17 cellular contexts compared by ENCODE assay signal in genomic region chr21:34970566-34970965, GRCh38.
"Had no signal": no experiment of that assay in that cellular context is flagged by ENCODE, and none has a peak within 500 bp of the region (broad histone marks: within the 10 kb centered on the region; RNA-seq: fewer than 3 reads in every experiment).

No MANE protein-coding gene starts in this region.

- H3K36me3 Mint-ChIP-seq: WTC11 had no signal

- ATAC-seq: natural killer cell treated with Interleukin-12 subunit alpha and Interleukin-12 subunit beta and Interleukin-15 and Interleukin-18, amount 100 ng/mL, for 72 hours; stimulated activated naive CD8-positive, alpha-beta T cell treated with anti-CD3 and anti-CD28 coated beads, Interleukin-15, Interleukin-2, amounts not matched to agents 100 U/mL and 50 U/mL, for 24 hours; WTC11 had no signal

- H3K4me3 ChIP-seq: breast epithelium had no signal

- H3K9me3 Mint-ChIP-seq: activated naive CD8-positive, alpha-beta T cell treated with anti-CD3 and anti-CD28 coated beads, Interleukin-2, amount 10 ng/mL, durations not matched to agents 7 days and 5 days; natural killer cell treated with Interleukin-12 subunit alpha and Interleukin-12 subunit beta and Interleukin-15 and Interleukin-18, amount 100 ng/mL, for 72 hours; T-helper 1 cell treated with Interleukin-12 subunit alpha and Interleukin-12 subunit beta and Interleukin-4 antibody, amounts not matched to agents 30 μg/mL and 1 μg/mL, for 36 hours; WTC11 had no signal

- H3K4me3 Mint-ChIP-seq: activated naive CD8-positive, alpha-beta T cell treated with anti-CD3 and anti-CD28 coated beads, Interleukin-2, amount 10 ng/mL, durations not matched to agents 7 days and 5 days; natural killer cell treated with Interleukin-12 subunit alpha and Interleukin-12 subunit beta and Interleukin-15 and Interleukin-18, amount 100 ng/mL, for 72 hours; T-helper 1 cell treated with Interleukin-12 subunit alpha and Interleukin-12 subunit beta and Interleukin-4 antibody, amounts not matched to agents 30 μg/mL and 1 μg/mL, for 36 hours; WTC11 had no signal

- H3K27ac Mint-ChIP-seq: activated naive CD8-positive, alpha-beta T cell treated with anti-CD3 and anti-CD28 coated beads, Interleukin-2, amount 10 ng/mL, durations not matched to agents 7 days and 5 days; WTC11 had no signal

- H3K9me3 ChIP-seq: breast epithelium had no signal

- H3K27ac ChIP-seq: breast epithelium, epithelial cell of prostate had no signal

- FAIRE-seq: TTC549 had no signal

- H3K27me3 ChIP-seq: breast epithelium had no signal

- H3K36me3 ChIP-seq: breast epithelium had no signal

- DNase-seq: activated CD4-positive, alpha-beta T cell treated with anti-CD3 and anti-CD28 coated beads for 48 hours; activated effector memory CD4-positive, alpha-beta T cell treated with Interleukin-2 at 50 U/mL for 16 hours; activated naive CD8-positive, alpha-beta T cell treated with anti-CD3 and anti-CD28 coated beads, Interleukin-2, amount 10 ng/mL, durations not matched to agents 7 days and 5 days; aorta; foreskin melanocyte; mesendoderm; nucleus accumbens; posterior cingulate gyrus; stimulated activated CD4-positive, alpha-beta T cell treated with anti-CD3 and anti-CD28 coated beads, Interleukin-15, amount 100 ng/mL, for 24 hours; stimulated activated CD4-positive, alpha-beta T cell treated with anti-CD3 and anti-CD28 coated beads, Interleukin-4, amount 100 ng/mL, for 1 hour; stimulated activated naive CD8-positive, alpha-beta T cell treated with anti-CD3 and anti-CD28 coated beads, Interleukin-15, Interleukin-2, amounts not matched to agents 100 U/mL and 50 U/mL, for 24 hours had no signal

- H3K4me1 ChIP-seq: breast epithelium had no signal

- H3K27me3 Mint-ChIP-seq: natural killer cell treated with Interleukin-12 subunit alpha and Interleukin-12 subunit beta and Interleukin-15 and Interleukin-18, amount 100 ng/mL, for 72 hours had no signal
